In the genomic region with DNA sequence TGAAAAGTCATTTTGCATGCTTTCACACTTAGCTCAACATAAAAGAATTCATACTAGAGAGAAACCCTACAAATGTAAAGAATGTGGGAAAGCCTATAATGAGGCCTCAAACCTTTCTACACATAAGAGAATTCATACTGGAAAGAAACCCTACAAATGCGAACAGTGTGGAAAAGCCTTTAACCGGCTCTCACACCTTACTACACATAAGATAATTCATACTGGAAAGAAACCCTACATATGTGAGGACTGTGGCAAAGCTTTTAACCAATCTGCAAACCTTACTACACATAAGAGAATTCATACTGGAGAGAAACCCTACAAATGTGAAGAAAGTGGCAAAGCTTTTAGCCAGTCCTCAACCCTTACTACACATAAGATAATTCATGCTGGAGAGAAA, we compare ENCODE assay signal across 3 cellular contexts. TPM values are rescaled to one million over a fixed set of nuclear protein-coding genes. Genes with fewer than 3 reads are reported as not detected.
"Had no signal": no experiment of that assay in that cellular context is flagged by ENCODE, and none has a peak within 500 bp of the region (broad histone marks: within the 10 kb centered on the region; RNA-seq: fewer than 3 reads in every experiment).

No MANE protein-coding gene starts in this region.

RNA-seq across cellular contexts. Expression of a gene that starts 51.4 kb away (rescaled TPM):
- total RNA-seq: HepG2, HT-29, HT1080 had no signal
- polyA plus RNA-seq: HepG2 had no signal
